ENCODE assay signal across 9 cellular contexts in genomic region chr1:22105611-22106207, GRCh38. TPM values are rescaled to one million over a fixed set of nuclear protein-coding genes. Genes with fewer than 3 reads are reported as not detected.
DNase-seq lines count a peak whose midpoint lies in the region; ATAC-seq, FAIRE-seq and TF ChIP-seq lines count a peak whose summit lies in the region.
"Had no signal": no experiment of that assay in that cellular context is flagged by ENCODE, and none has a peak within 500 bp of the region (broad histone marks: within the 10 kb centered on the region; RNA-seq: fewer than 3 reads in every experiment).

No MANE protein-coding gene starts in this region.

- peak; percentile 87 for TF ChIP-seq RAD21 in SK-N-SH (IDR thresholded peaks at IDR 0.05; ENCODE audit: low read length)

- peak; percentile 23 for DNase-seq in stimulated activated CD4-positive, alpha-beta T cell treated with anti-CD3 and anti-CD28 coated beads, Interleukin-4, amount 100 ng/mL, for 24 hours
- DNase-seq in stimulated activated CD4-positive, alpha-beta T cell treated with anti-CD3 and anti-CD28 coated beads, Interleukin-12 subunit alpha, Interleukin-12 subunit beta, amount 100 ng/mL, for 4 hours = no peak
- peak; percentile 71 for DNase-seq in NAMALWA (ENCODE audit: low spot score)
- peak; percentile 64 for DNase-seq in SK-N-SH
- peak; percentile 16 for DNase-seq in dedifferentiated amniotic fluid mesenchymal stem cell (ENCODE audit: extremely low spot score)
- no peak for DNase-seq in mesothelial cell of epicardium (ENCODE audit: low spot score in 2 of 2, unreplicated experiment in 2 of 2)
- no peak for DNase-seq in frontal cortex (ENCODE audit: low spot score in 2 of 2)

- H2AFZ ChIP-seq in SK-N-SH (ENCODE audit: low read depth) = no peak overlapping the region

- 55% methylated on average over 5 of the region's 5 CpGs for WGBS in SK-N-SH (ENCODE audit: low lambda C conversion rate)

- peaks cover 100% of the 10 kb centered on the region for H4K20me1 ChIP-seq in SK-N-SH (ENCODE audit: insufficient read depth)

- peaks cover 87% of the 10 kb centered on the region for H3K79me2 ChIP-seq in SK-N-SH (ENCODE audit: insufficient read depth)

- TF ChIP-seq CTCF in SK-N-SH (IDR thresholded peaks at IDR 0.05) (peak; percentile 86), mesothelial cell of epicardium (IDR thresholded peaks at IDR 0.05; ENCODE audit: unreplicated experiment) (peak; percentile 82)

- no peak for FAIRE-seq in frontal cortex (lab: Jason Lieb, UNC)

- no peak overlapping the region for H3K27ac Mint-ChIP-seq in mesothelial cell of epicardium

- H3F3A ChIP-seq in SK-N-SH (replicated peaks; ENCODE audit: insufficient read depth) = peaks cover 27% of the 10 kb centered on the region

- peaks cover 20 to 45% of the 10 kb centered on the region in 2 experiments for H3K36me3 ChIP-seq in SK-N-SH (replicated peaks in 1 of 2; ENCODE audit: control insufficient read depth in 1 of 2, insufficient read depth in 2 of 2, low read length in 1 of 2)

- H3K4me3 Mint-ChIP-seq in mesothelial cell of epicardium = no peak overlapping the region

- TF ChIP-seq EP300 in SK-N-SH (IDR thresholded peaks at IDR 0.05; ENCODE audit: borderline replicate concordance in 1 of 2, low read depth in 1 of 2, low read length in 1 of 2) = no peak

- no peak overlapping the region for H3K9ac ChIP-seq in SK-N-SH

- H3K4me2 ChIP-seq in SK-N-SH = no peak overlapping the region

- no peak for ATAC-seq in GM21367 (IDR thresholded peaks at IDR 0.05; ENCODE audit: unreplicated experiment)

- H3K4me3 ChIP-seq in SK-N-SH (ENCODE audit: low read depth in 2 of 2, low read length in 1 of 2) = no peak overlapping the region; a peak in 1 of 4 replicates

- CTCF ChIA-PET in SK-N-SH (lab: Yijun Ruan, JAX) = interaction anchor here (0.6 to 8.2 kb wide), 42 partner anchors 8 to 703 kb away, joined by 3 to 82 read pairs (median 4); partner anchors contain the start of gene CDC42

- no peak overlapping the region; a peak in 2 of 4 replicates for H3K27ac ChIP-seq in SK-N-SH (ENCODE audit: low read depth in 2 of 2, low read length in 1 of 2)
- H3K27ac ChIP-seq: epithelial cell of prostate had no signal

- POLR2A ChIA-PET in SK-N-SH (lab: Yijun Ruan, JAX) = interaction anchor here (0.9 to 1.1 kb wide), 2 partner anchors 12 to 311 kb away, joined by 3 read pairs; no protein-coding TSS in a partner anchor

- H3K9me3 ChIP-seq in SK-N-SH = no peaks in the 10 kb centered on the region

- peaks cover 54% of the 10 kb centered on the region for H3K4me1 Mint-ChIP-seq in mesothelial cell of epicardium

- no peaks in the 10 kb centered on the region for H3K9me3 Mint-ChIP-seq in mesothelial cell of epicardium

- no peaks in the 10 kb centered on the region for H3K9me2 ChIP-seq in SK-N-SH

- no peaks in the 10 kb centered on the region for H3K27me3 Mint-ChIP-seq in mesothelial cell of epicardium (ENCODE audit: low read depth)

- peaks cover 4 to 22% of the 10 kb centered on the region in 2 experiments; a peak in 1 of 4 replicates for H3K4me1 ChIP-seq in SK-N-SH (ENCODE audit: control insufficient read depth in 1 of 2, insufficient read depth in 2 of 2, low read depth in 1 of 2, low read length in 1 of 2)

- peaks cover 19% of the 10 kb centered on the region for H3K36me3 Mint-ChIP-seq in mesothelial cell of epicardium

- no peaks in the 10 kb centered on the region for H3K27me3 ChIP-seq in SK-N-SH (ENCODE audit: insufficient read depth)

TF ChIP-seq in SK-N-SH, 30 proteins besides CTCF, POLR2A, EP300 and RAD21:
- TF ChIP-seq TAF1 (IDR thresholded peaks at IDR 0.05; ENCODE audit: borderline replicate concordance, low read depth, low read length) (no peak), MXI1 (IDR thresholded peaks at IDR 0.05; ENCODE audit: low read depth, low read length) (0 out of 2 replicates have a peak, but pooled peaks have one; percentile 1), FOXJ3 (CRISPR knock-in tag; IDR thresholded peaks at IDR 0.05) (no peak), CHD2 (IDR thresholded peaks at IDR 0.05; ENCODE audit: low read length, partially characterized antibody) (peak; percentile 8), SMC3 (IDR thresholded peaks at IDR 0.05; ENCODE audit: low read depth, low read length) (peak; percentile 69), NFIC (IDR thresholded peaks at IDR 0.05; ENCODE audit: borderline replicate concordance) (no peak), RXRA (IDR thresholded peaks at IDR 0.05; ENCODE audit: borderline replicate concordance, low read depth) (no peak)

RNA-seq across cellular contexts. Expression of gene WNT4, which starts 37.2 kb away (rescaled TPM):
- polyA plus RNA-seq in SK-N-SH (2012; rRNA removed) = 0.03 and 0.08 TPM in 2 replicates
- 0.01 and 0.05 TPM in 2 replicates for polyA plus RNA-seq in SK-N-SH (2012; cell fraction: cytosol; rRNA removed)
- 0.02 and 0.23 TPM in 2 replicates for polyA plus RNA-seq in SK-N-SH (2012; cell fraction: nucleus; rRNA removed)
- 34.9 to 41.2 TPM (median 38.7 TPM) in 3 replicates for total RNA-seq in mesothelial cell of epicardium
- total RNA-seq in frontal cortex = 3.3 TPM

RNA-seq across cellular contexts. Expression of gene CDC42, which starts 53.2 kb away (rescaled TPM):
- polyA plus RNA-seq in SK-N-SH (2012; rRNA removed) = 113 and 148 TPM in 2 replicates
- polyA plus RNA-seq in SK-N-SH (2012; cell fraction: cytosol; rRNA removed) = 170 and 181 TPM in 2 replicates
- 43.6 and 77.8 TPM in 2 replicates for polyA plus RNA-seq in SK-N-SH (2012; cell fraction: nucleus; rRNA removed)
- total RNA-seq in mesothelial cell of epicardium = 239 to 246 TPM (median 244 TPM) in 3 replicates
- 468 TPM for total RNA-seq in frontal cortex

Comparison
In these comparisons a context has a peak if more than half of its experiments do, and no peak if none do; other contexts are left out.
1. DNase-seq: peak in stimulated activated CD4-positive, alpha-beta T cell treated with anti-CD3 and anti-CD28 coated beads, Interleukin-4, amount 100 ng/mL, for 24 hours (single experiment), NAMALWA (single experiment), SK-N-SH (single experiment) and dedifferentiated amniotic fluid mesenchymal stem cell (single experiment); none in stimulated activated CD4-positive, alpha-beta T cell treated with anti-CD3 and anti-CD28 coated beads, Interleukin-12 subunit alpha, Interleukin-12 subunit beta, amount 100 ng/mL, for 4 hours (single experiment), mesothelial cell of epicardium (0 of 2) and frontal cortex (0 of 2).